1 cellular context compared by ENCODE assay signal in genomic region chr13:72121466-72121865, GRCh38.
TF ChIP-seq lines count a peak whose summit lies in the region.

No MANE protein-coding gene starts in this region.

TF ChIP-seq in GM23338, 12 proteins besides CTCF, POLR2A, EP300 and RAD21 (continued from another document):
- TF ChIP-seq, protein P1, sequence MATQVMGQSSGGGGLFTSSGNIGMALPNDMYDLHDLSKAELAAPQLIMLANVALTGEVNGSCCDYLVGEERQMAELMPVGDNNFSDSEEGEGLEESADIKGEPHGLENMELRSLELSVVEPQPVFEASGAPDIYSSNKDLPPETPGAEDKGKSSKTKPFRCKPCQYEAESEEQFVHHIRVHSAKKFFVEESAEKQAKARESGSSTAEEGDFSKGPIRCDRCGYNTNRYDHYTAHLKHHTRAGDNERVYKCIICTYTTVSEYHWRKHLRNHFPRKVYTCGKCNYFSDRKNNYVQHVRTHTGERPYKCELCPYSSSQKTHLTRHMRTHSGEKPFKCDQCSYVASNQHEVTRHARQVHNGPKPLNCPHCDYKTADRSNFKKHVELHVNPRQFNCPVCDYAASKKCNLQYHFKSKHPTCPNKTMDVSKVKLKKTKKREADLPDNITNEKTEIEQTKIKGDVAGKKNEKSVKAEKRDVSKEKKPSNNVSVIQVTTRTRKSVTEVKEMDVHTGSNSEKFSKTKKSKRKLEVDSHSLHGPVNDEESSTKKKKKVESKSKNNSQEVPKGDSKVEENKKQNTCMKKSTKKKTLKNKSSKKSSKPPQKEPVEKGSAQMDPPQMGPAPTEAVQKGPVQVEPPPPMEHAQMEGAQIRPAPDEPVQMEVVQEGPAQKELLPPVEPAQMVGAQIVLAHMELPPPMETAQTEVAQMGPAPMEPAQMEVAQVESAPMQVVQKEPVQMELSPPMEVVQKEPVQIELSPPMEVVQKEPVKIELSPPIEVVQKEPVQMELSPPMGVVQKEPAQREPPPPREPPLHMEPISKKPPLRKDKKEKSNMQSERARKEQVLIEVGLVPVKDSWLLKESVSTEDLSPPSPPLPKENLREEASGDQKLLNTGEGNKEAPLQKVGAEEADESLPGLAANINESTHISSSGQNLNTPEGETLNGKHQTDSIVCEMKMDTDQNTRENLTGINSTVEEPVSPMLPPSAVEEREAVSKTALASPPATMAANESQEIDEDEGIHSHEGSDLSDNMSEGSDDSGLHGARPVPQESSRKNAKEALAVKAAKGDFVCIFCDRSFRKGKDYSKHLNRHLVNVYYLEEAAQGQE (IDR thresholded peaks at IDR 0.05; ENCODE audit: unreplicated experiment), result no peak
- TF ChIP-seq NANOG (IDR thresholded peaks at IDR 0.05; ENCODE audit: borderline replicate concordance) (no peak), CREB1 (CRISPR knock-in tag; IDR thresholded peaks at IDR 0.05; ENCODE audit: low read depth) (no peak), JUNB (IDR thresholded peaks at IDR 0.05; ENCODE audit: unreplicated experiment) (no peak)
